Comparison of ENCODE assay signal across 1 cellular context in the genomic region with DNA sequence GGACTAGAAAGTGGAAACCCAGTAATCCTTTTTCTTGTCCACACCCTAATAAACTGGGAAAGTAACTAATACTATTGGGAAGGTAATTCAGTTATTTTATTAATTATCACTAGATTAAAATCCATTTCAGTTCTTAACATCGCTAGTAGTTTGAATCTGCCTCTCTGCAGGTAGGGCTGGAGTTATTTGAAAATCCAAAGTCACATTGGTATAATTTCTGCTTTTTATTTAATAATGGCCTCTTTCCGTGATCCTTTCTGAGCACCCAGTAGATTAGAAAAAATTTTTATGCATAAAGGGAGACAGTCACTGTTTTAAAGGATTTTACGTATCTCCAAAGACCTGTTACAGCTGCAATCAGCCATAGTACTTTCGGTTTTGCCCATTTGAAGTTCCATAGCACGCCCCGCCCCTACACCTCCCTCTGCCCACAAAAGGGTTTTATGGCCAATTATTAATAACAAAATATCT.
A peak's percentile ranks its signal among the peaks of the same experiment; 100 is the strongest.
TF ChIP-seq lines count a peak whose summit lies in the region.

No MANE protein-coding gene starts in this region.

TF ChIP-seq in K562, 482 proteins besides CTCF, POLR2A, EP300 and RAD21 (continued from another document):
- TF ChIP-seq, protein P1, sequence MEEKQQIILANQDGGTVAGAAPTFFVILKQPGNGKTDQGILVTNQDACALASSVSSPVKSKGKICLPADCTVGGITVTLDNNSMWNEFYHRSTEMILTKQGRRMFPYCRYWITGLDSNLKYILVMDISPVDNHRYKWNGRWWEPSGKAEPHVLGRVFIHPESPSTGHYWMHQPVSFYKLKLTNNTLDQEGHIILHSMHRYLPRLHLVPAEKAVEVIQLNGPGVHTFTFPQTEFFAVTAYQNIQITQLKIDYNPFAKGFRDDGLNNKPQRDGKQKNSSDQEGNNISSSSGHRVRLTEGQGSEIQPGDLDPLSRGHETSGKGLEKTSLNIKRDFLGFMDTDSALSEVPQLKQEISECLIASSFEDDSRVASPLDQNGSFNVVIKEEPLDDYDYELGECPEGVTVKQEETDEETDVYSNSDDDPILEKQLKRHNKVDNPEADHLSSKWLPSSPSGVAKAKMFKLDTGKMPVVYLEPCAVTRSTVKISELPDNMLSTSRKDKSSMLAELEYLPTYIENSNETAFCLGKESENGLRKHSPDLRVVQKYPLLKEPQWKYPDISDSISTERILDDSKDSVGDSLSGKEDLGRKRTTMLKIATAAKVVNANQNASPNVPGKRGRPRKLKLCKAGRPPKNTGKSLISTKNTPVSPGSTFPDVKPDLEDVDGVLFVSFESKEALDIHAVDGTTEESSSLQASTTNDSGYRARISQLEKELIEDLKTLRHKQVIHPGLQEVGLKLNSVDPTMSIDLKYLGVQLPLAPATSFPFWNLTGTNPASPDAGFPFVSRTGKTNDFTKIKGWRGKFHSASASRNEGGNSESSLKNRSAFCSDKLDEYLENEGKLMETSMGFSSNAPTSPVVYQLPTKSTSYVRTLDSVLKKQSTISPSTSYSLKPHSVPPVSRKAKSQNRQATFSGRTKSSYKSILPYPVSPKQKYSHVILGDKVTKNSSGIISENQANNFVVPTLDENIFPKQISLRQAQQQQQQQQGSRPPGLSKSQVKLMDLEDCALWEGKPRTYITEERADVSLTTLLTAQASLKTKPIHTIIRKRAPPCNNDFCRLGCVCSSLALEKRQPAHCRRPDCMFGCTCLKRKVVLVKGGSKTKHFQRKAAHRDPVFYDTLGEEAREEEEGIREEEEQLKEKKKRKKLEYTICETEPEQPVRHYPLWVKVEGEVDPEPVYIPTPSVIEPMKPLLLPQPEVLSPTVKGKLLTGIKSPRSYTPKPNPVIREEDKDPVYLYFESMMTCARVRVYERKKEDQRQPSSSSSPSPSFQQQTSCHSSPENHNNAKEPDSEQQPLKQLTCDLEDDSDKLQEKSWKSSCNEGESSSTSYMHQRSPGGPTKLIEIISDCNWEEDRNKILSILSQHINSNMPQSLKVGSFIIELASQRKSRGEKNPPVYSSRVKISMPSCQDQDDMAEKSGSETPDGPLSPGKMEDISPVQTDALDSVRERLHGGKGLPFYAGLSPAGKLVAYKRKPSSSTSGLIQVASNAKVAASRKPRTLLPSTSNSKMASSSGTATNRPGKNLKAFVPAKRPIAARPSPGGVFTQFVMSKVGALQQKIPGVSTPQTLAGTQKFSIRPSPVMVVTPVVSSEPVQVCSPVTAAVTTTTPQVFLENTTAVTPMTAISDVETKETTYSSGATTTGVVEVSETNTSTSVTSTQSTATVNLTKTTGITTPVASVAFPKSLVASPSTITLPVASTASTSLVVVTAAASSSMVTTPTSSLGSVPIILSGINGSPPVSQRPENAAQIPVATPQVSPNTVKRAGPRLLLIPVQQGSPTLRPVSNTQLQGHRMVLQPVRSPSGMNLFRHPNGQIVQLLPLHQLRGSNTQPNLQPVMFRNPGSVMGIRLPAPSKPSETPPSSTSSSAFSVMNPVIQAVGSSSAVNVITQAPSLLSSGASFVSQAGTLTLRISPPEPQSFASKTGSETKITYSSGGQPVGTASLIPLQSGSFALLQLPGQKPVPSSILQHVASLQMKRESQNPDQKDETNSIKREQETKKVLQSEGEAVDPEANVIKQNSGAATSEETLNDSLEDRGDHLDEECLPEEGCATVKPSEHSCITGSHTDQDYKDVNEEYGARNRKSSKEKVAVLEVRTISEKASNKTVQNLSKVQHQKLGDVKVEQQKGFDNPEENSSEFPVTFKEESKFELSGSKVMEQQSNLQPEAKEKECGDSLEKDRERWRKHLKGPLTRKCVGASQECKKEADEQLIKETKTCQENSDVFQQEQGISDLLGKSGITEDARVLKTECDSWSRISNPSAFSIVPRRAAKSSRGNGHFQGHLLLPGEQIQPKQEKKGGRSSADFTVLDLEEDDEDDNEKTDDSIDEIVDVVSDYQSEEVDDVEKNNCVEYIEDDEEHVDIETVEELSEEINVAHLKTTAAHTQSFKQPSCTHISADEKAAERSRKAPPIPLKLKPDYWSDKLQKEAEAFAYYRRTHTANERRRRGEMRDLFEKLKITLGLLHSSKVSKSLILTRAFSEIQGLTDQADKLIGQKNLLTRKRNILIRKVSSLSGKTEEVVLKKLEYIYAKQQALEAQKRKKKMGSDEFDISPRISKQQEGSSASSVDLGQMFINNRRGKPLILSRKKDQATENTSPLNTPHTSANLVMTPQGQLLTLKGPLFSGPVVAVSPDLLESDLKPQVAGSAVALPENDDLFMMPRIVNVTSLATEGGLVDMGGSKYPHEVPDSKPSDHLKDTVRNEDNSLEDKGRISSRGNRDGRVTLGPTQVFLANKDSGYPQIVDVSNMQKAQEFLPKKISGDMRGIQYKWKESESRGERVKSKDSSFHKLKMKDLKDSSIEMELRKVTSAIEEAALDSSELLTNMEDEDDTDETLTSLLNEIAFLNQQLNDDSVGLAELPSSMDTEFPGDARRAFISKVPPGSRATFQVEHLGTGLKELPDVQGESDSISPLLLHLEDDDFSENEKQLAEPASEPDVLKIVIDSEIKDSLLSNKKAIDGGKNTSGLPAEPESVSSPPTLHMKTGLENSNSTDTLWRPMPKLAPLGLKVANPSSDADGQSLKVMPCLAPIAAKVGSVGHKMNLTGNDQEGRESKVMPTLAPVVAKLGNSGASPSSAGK (IDR thresholded peaks at IDR 0.05), result no peak
- no peak for TF ChIP-seq HDAC6 (IDR thresholded peaks at IDR 0.05; ENCODE audit: low read depth, low read length)
- TF ChIP-seq JUN (IDR thresholded peaks at IDR 0.05; ENCODE audit: borderline replicate concordance, low read depth, low read length), result no peak
- TF ChIP-seq JUN (CRISPR knock-in tag; IDR thresholded peaks at IDR 0.05; ENCODE audit: borderline replicate concordance), result no peak
- no peak for TF ChIP-seq ADNP (tag; IDR thresholded peaks at IDR 0.05)
- no peak for TF ChIP-seq BHLHE40 (IDR thresholded peaks at IDR 0.05; ENCODE audit: low read length)
- no peak for TF ChIP-seq ZNF212 (CRISPR knock-in tag; IDR thresholded peaks at IDR 0.05)
- peak; percentile 14; the same call in 1 of the 2 replicates for TF ChIP-seq GATAD2B (IDR thresholded peaks at IDR 0.05; ENCODE audit: borderline replicate concordance)
- TF ChIP-seq, protein P2, sequence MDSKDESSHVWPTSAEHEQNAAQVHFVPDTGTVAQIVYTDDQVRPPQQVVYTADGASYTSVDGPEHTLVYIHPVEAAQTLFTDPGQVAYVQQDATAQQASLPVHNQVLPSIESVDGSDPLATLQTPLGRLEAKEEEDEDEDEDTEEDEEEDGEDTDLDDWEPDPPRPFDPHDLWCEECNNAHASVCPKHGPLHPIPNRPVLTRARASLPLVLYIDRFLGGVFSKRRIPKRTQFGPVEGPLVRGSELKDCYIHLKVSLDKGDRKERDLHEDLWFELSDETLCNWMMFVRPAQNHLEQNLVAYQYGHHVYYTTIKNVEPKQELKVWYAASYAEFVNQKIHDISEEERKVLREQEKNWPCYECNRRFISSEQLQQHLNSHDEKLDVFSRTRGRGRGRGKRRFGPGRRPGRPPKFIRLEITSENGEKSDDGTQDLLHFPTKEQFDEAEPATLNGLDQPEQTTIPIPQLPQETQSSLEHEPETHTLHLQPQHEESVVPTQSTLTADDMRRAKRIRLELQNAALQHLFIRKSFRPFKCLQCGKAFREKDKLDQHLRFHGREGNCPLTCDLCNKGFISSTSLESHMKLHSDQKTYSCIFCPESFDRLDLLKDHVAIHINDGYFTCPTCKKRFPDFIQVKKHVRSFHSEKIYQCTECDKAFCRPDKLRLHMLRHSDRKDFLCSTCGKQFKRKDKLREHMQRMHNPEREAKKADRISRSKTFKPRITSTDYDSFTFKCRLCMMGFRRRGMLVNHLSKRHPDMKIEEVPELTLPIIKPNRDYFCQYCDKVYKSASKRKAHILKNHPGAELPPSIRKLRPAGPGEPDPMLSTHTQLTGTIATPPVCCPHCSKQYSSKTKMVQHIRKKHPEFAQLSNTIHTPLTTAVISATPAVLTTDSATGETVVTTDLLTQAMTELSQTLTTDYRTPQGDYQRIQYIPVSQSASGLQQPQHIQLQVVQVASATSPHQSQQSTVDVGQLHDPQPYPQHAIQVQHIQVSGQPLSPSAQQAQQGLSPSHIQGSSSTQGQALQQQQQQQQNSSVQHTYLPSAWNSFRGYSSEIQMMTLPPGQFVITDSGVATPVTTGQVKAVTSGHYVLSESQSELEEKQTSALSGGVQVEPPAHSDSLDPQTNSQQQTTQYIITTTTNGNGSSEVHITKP (IDR thresholded peaks at IDR 0.05; ENCODE audit: partially characterized antibody), result no peak
- TF ChIP-seq, protein P3, sequence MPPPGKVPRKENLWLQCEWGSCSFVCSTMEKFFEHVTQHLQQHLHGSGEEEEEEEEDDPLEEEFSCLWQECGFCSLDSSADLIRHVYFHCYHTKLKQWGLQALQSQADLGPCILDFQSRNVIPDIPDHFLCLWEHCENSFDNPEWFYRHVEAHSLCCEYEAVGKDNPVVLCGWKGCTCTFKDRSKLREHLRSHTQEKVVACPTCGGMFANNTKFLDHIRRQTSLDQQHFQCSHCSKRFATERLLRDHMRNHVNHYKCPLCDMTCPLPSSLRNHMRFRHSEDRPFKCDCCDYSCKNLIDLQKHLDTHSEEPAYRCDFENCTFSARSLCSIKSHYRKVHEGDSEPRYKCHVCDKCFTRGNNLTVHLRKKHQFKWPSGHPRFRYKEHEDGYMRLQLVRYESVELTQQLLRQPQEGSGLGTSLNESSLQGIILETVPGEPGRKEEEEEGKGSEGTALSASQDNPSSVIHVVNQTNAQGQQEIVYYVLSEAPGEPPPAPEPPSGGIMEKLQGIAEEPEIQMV (tag; conservative IDR thresholded peaks at IDR 0.05; ENCODE audit: low read depth), result no peak
- TF ChIP-seq GATAD2A (IDR thresholded peaks at IDR 0.05), result no peak
